ENCODE assay signal across 18 cellular contexts in the genomic region with DNA sequence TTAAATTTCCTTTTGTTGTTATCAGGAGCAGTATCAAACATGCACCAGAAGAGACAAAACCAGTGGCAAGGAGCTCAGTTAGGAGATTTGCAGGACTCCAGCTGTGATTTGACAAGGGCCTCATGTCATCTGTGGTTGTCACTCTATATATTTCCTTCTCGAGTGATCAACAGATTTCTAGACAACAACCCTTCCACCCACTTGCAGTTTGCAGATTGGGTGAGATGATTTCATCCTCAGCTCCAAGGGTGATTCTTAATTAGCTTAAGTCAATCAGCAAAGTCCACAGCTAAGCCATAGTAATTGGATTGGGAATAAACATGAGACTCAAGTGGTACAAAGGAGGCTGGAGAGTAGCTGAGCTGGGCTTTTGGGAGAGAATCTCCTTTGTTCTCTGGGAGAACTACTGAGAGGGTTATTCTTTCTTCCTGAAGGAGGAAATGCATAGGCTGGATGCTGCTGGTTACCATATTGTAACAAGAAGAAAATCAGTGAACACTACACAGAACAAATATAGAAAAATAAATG.
DNase-seq lines count a peak whose midpoint lies in the region; ATAC-seq, FAIRE-seq and TF ChIP-seq lines count a peak whose summit lies in the region.
"Had no signal": no experiment of that assay in that cellular context is flagged by ENCODE, and none has a peak within 500 bp of the region (broad histone marks: within the 10 kb centered on the region; RNA-seq: fewer than 3 reads in every experiment).

No MANE protein-coding gene starts in this region.

- no peak overlapping the region for H3K14ac ChIP-seq in H1 (ENCODE audit: insufficient read length)
- H3K14ac ChIP-seq in neuronal stem cell (ENCODE audit: low read length) = no peak overlapping the region

- H3K36me3 Mint-ChIP-seq in CD4-positive, alpha-beta memory T cell = no peaks in the 10 kb centered on the region
- H3K36me3 Mint-ChIP-seq: CD4-positive, CD25-positive, alpha-beta regulatory T cell had no signal

- H3K36me3 ChIP-seq in H1 (ENCODE audit: control insufficient read depth in 2 of 4, insufficient read depth in 4 of 4, low read length in 3 of 4) (no peaks in the 10 kb centered on the region), neuronal stem cell (replicated peaks in 1 of 2; ENCODE audit: control insufficient read depth in 2 of 2, insufficient read depth in 2 of 2, low read length in 2 of 2) (no peaks in the 10 kb centered on the region)
- H3K36me3 ChIP-seq in CD4-positive, alpha-beta memory T cell (ENCODE audit: insufficient read depth, low read length) = no peaks in the 10 kb centered on the region
- H3K36me3 ChIP-seq: BLaER1 treated with 17β-estradiol and CSF1 and Interleukin-3, amounts not matched to agents 10 nM and 100 nM had no signal

- intact Hi-C loops in CD4-positive, alpha-beta memory T cell (cut with micrococcal nuclease) = no loop called here

- H2AK5ac ChIP-seq in H1 (ENCODE audit: low read depth, low read length) = no peak overlapping the region
- H2AK5ac ChIP-seq in neuronal stem cell (ENCODE audit: low read depth, low read length) = no peak overlapping the region

- H3K23me2 ChIP-seq in H1 (ENCODE audit: low read depth, low read length) = no peaks in the 10 kb centered on the region

- no peaks in the 10 kb centered on the region for H3K79me2 ChIP-seq in H1 (ENCODE audit: control insufficient read depth in 1 of 2, insufficient read depth in 2 of 2, low read length in 2 of 2)

- TF ChIP-seq CTCF in H1 (IDR thresholded peaks at IDR 0.05; ENCODE audit: control extremely low read depth in 1 of 3, insufficient read depth in 1 of 3, low read depth in 1 of 3, low read length in 3 of 3) = no peak
- no peak for TF ChIP-seq CTCF in GM20000 (IDR thresholded peaks at IDR 0.05; ENCODE audit: extremely low read depth, missing control alignments)

- DNase-seq in NCI-H524 (lab: John Stamatoyannopoulos, UW) (peak; percentile 88 to 98), SK-N-DZ (ENCODE audit: low spot score) (peak; percentile 3), H1 (ENCODE audit: low read depth in 1 of 2, low spot score in 2 of 2) (no peak), neuronal stem cell (ENCODE audit: low spot score) (peak; percentile 29), GM20000 (ENCODE audit: low spot score) (no peak)
- no peak for DNase-seq in CD4-positive, alpha-beta memory T cell
- DNase-seq: ACHN; CD4-positive, CD25-positive, alpha-beta regulatory T cell; DMS153; DMS79 treated with DMSO at 0.1 percent for 48 hours; EL; HCEC 1CT had no signal

- no peak for FAIRE-seq in H1 (lab: Jason Lieb, UNC)
- FAIRE-seq: G401.6, GM12892, GM19239 had no signal

- peaks cover 0 to 5% (median 0%) of the 10 kb centered on the region in 8 donors for H3K9me3 Mint-ChIP-seq in CD4-positive, alpha-beta memory T cell

- H2BK120ac ChIP-seq in H1 (replicated peaks; ENCODE audit: low read depth, low read length) (no peak overlapping the region), neuronal stem cell (ENCODE audit: low read depth, low read length) (no peak overlapping the region)

- H3K79me1 ChIP-seq in H1 (ENCODE audit: low read depth, low read length) = no peaks in the 10 kb centered on the region
- no peaks in the 10 kb centered on the region for H3K79me1 ChIP-seq in neuronal stem cell (ENCODE audit: low read depth, low read length)

- no peak overlapping the region for H2BK20ac ChIP-seq in H1 (ENCODE audit: low read length)

- H3K27me3 ChIP-seq in H1 (replicated peaks in 1 of 4; ENCODE audit: control insufficient read depth in 3 of 4, extremely low read depth in 1 of 4, insufficient read depth in 3 of 4, low read length in 3 of 4) (no peaks in the 10 kb centered on the region), neuronal stem cell (ENCODE audit: control insufficient read depth in 3 of 3, insufficient read depth in 3 of 3, low read depth in 1 of 3, low read length in 3 of 3) (no peaks in the 10 kb centered on the region)
- H3K27me3 ChIP-seq in CD4-positive, alpha-beta memory T cell (ENCODE audit: insufficient read depth, low read length) = no peaks in the 10 kb centered on the region
- H3K27me3 ChIP-seq: BLaER1 treated with 17β-estradiol and CSF1 and Interleukin-3, amounts not matched to agents 10 nM and 100 nM had no signal

- POLR2A ChIA-PET in H1 (lab: Charles Lee; ENCODE audit: partially characterized antibody) = no interaction called here
- POLR2A ChIA-PET in CD4-positive, alpha-beta memory T cell (lab: Charles Lee; ENCODE audit: partially characterized antibody) = no interaction called here

- 0 out of 2 replicates have a peak overlapping the region, but pooled peaks have one; percentile 23 for H2AFZ ChIP-seq in H1 (ENCODE audit: low read length)
- peak overlapping the region; percentile 74 for H2AFZ ChIP-seq in neuronal stem cell (ENCODE audit: low read length)

- ATAC-seq in GM18867 (IDR thresholded peaks at IDR 0.05; ENCODE audit: unreplicated experiment) = no peak

- TF ChIP-seq EP300 in H1 (IDR thresholded peaks at IDR 0.05; ENCODE audit: borderline replicate concordance in 1 of 2, low read depth in 2 of 2, low read length in 2 of 2) = no peak

- H3K4me3 ChIP-seq in H1 (ENCODE audit: extremely low read depth in 1 of 4, insufficient read depth in 2 of 4, low read depth in 3 of 4, low read length in 4 of 4) (no peak overlapping the region), neuronal stem cell (ENCODE audit: low read length in 2 of 2) (no peak overlapping the region)
- no peak overlapping the region for H3K4me3 ChIP-seq in CD4-positive, alpha-beta memory T cell (ENCODE audit: low read length in 2 of 2)
- H3K4me3 ChIP-seq: BLaER1 treated with 17β-estradiol and CSF1 and Interleukin-3, amounts not matched to agents 10 nM and 100 nM had no signal

- H3K4ac ChIP-seq in H1 (replicated peaks; ENCODE audit: insufficient read length, low read depth, low read length) (no peak overlapping the region), neuronal stem cell (ENCODE audit: low read length) (no peak overlapping the region)

- H3K27ac ChIP-seq in H1 (ENCODE audit: low read depth, low read length) = no peak overlapping the region
- peak overlapping the region; percentile 27 for H3K27ac ChIP-seq in neuronal stem cell (replicated peaks; ENCODE audit: low read length)
- no peak overlapping the region for H3K27ac ChIP-seq in CD4-positive, alpha-beta memory T cell (ENCODE audit: low read depth, low read length)
- H3K27ac ChIP-seq: BLaER1 treated with 17β-estradiol and CSF1 and Interleukin-3, amounts not matched to agents 10 nM and 100 nM; HL-60 had no signal

- H3K4me2 ChIP-seq in H1 (ENCODE audit: insufficient read depth in 1 of 2, low read depth in 2 of 2, low read length in 2 of 2) (no peak overlapping the region), neuronal stem cell (ENCODE audit: insufficient read depth, low read length, poor library complexity, severe bottlenecking) (no peak overlapping the region)
- H3K4me2 ChIP-seq: BLaER1 treated with 17β-estradiol and CSF1 and Interleukin-3, amounts not matched to agents 10 nM and 100 nM had no signal

- H3K23ac ChIP-seq in H1 (ENCODE audit: insufficient read length) = no peak overlapping the region
- H3K23ac ChIP-seq in neuronal stem cell (ENCODE audit: low read depth, low read length, poor library complexity) = no peak overlapping the region

- no peak overlapping the region for H2BK12ac ChIP-seq in H1 (ENCODE audit: low read depth, low read length)
- H2BK12ac ChIP-seq in neuronal stem cell (ENCODE audit: low read length) = no peak overlapping the region

- H2BK5ac ChIP-seq in H1 (ENCODE audit: low read depth, low read length) (no peak overlapping the region), neuronal stem cell (ENCODE audit: low read length) (no peak overlapping the region)

- TF ChIP-seq POLR2A in H1 (IDR thresholded peaks at IDR 0.05; ENCODE audit: control extremely low read depth in 1 of 2, low read depth in 2 of 2, low read length in 2 of 2) = no peak

- no peak overlapping the region for H4K5ac ChIP-seq in H1 (ENCODE audit: insufficient read length, low read depth, low read length)

- no peak overlapping the region for H3K18ac ChIP-seq in H1 (ENCODE audit: extremely low read depth, low read length)
- no peak overlapping the region for H3K18ac ChIP-seq in neuronal stem cell (ENCODE audit: low read length)

- H3K4me3 Mint-ChIP-seq in CD4-positive, alpha-beta memory T cell = no peak overlapping the region
- H3K4me3 Mint-ChIP-seq: CD4-positive, CD25-positive, alpha-beta regulatory T cell had no signal

- CTCF ChIA-PET in H1 (lab: Charles Lee; ENCODE audit: partially characterized antibody) = interaction anchor here (0.7 kb wide), 1 partner anchor 11 kb away, joined by 3 read pairs; no protein-coding TSS in a partner anchor
- CTCF ChIA-PET in CD4-positive, alpha-beta memory T cell (lab: Charles Lee; ENCODE audit: partially characterized antibody) = no interaction called here

- no peaks in the 10 kb centered on the region for H3K4me1 Mint-ChIP-seq in CD4-positive, alpha-beta memory T cell
- H3K4me1 Mint-ChIP-seq: CD4-positive, CD25-positive, alpha-beta regulatory T cell had no signal

- H2BK15ac ChIP-seq in H1 (ENCODE audit: low read length) (no peak overlapping the region), neuronal stem cell (ENCODE audit: low read length) (no peak overlapping the region)

- no peak overlapping the region for H3K27ac Mint-ChIP-seq in CD4-positive, alpha-beta memory T cell
- H3K27ac Mint-ChIP-seq: CD4-positive, CD25-positive, alpha-beta regulatory T cell had no signal

- TF ChIP-seq RAD21 in H1 (IDR thresholded peaks at IDR 0.05 in 1 of 2, conservative IDR thresholded peaks at IDR 0.05 in 1 of 2; ENCODE audit: low read depth in 2 of 2, low read length in 2 of 2) = no peak

- H3K9me3 ChIP-seq in H1 (ENCODE audit: insufficient read depth in 2 of 2, low read depth in 1 of 2, low read length in 1 of 2) (no peaks in the 10 kb centered on the region), neuronal stem cell (replicated peaks in 1 of 2; ENCODE audit: control insufficient read depth in 2 of 2, insufficient read depth in 1 of 2, low read depth in 1 of 2, low read length in 2 of 2) (no peaks in the 10 kb centered on the region)
- H3K9me3 ChIP-seq in CD4-positive, alpha-beta memory T cell (ENCODE audit: control insufficient read depth in 1 of 2, low read length in 2 of 2) = no peaks in the 10 kb centered on the region
- H3K9me3 ChIP-seq: BLaER1 treated with 17β-estradiol and CSF1 and Interleukin-3, amounts not matched to agents 10 nM and 100 nM had no signal

- H3K4me1 ChIP-seq in H1 (replicated peaks in 1 of 4; ENCODE audit: control insufficient read depth in 3 of 4, insufficient read depth in 4 of 4, low read length in 3 of 4) (no peaks in the 10 kb centered on the region), neuronal stem cell (ENCODE audit: control insufficient read depth in 2 of 2, insufficient read depth in 1 of 2, low read depth in 1 of 2, low read length in 2 of 2) (peaks cover 5 to 6% of the 10 kb centered on the region in 2 donors)
- no peaks in the 10 kb centered on the region for H3K4me1 ChIP-seq in CD4-positive, alpha-beta memory T cell (ENCODE audit: insufficient read depth, low read length)
- H3K4me1 ChIP-seq: BLaER1 treated with 17β-estradiol and CSF1 and Interleukin-3, amounts not matched to agents 10 nM and 100 nM had no signal

- no peaks in the 10 kb centered on the region for H3K27me3 Mint-ChIP-seq in CD4-positive, alpha-beta memory T cell
- H3K27me3 Mint-ChIP-seq: CD4-positive, CD25-positive, alpha-beta regulatory T cell had no signal

- no peak overlapping the region for H3K9ac ChIP-seq in H1 (replicated peaks in 1 of 4; ENCODE audit: extremely low read depth in 1 of 4, low read depth in 3 of 4, low read length in 3 of 4)
- no peak overlapping the region for H3K9ac ChIP-seq in neuronal stem cell (ENCODE audit: low read depth, low read length, poor library complexity)
- H3K9ac ChIP-seq: BLaER1 treated with 17β-estradiol and CSF1 and Interleukin-3, amounts not matched to agents 10 nM and 100 nM had no signal

- no peak overlapping the region for H3K56ac ChIP-seq in H1 (replicated peaks; ENCODE audit: insufficient read length, low read depth, low read length)

- 100% methylated on average over 1 of the region's 1 CpG; no CpG with 5 or more reads in 1 of the 2 experiments for WGBS in H1 (ENCODE audit: extremely low coverage in 1 of 2, insufficient coverage in 1 of 2, insufficient read length in 1 of 2, insufficient replicate concordance in 2 of 2, low coverage in 1 of 2, low lambda C conversion rate in 2 of 2, missing lambda C conversion rate in 1 of 2), 2 experiments
- whole genome bisulfite sequencing in neuronal stem cell (ENCODE audit: extremely low coverage in 2 of 2, insufficient read length in 2 of 2, insufficient replicate concordance in 1 of 2), 2 donors = no CpG with 5 or more reads among the region's 1 CpG

- H4K20me1 ChIP-seq in H1 (replicated peaks in 1 of 2; ENCODE audit: control insufficient read depth in 1 of 2, insufficient read depth in 2 of 2, low read length in 2 of 2) = no peaks in the 10 kb centered on the region
- H4K20me1 ChIP-seq: BLaER1 treated with 17β-estradiol and CSF1 and Interleukin-3, amounts not matched to agents 10 nM and 100 nM had no signal

- H4K8ac ChIP-seq in H1 (ENCODE audit: extremely low read depth, insufficient read depth, low read length) (no peak overlapping the region), neuronal stem cell (ENCODE audit: low read depth, low read length) (no peak overlapping the region)

- H4K91ac ChIP-seq in H1 (replicated peaks; ENCODE audit: insufficient read length, low read length) = no peak overlapping the region
- H4K91ac ChIP-seq in neuronal stem cell (ENCODE audit: low read depth, low read length, poor library complexity) = no peak overlapping the region

Comparison
In these comparisons a context has a peak if more than half of its experiments do, and no peak if none do; other contexts are left out.
1. DNase-seq: peak in NCI-H524 (2 of 2), SK-N-DZ (single experiment) and neuronal stem cell (single experiment); none in H1 (0 of 2), CD4-positive, alpha-beta memory T cell (0 of 5) and GM20000 (single experiment).